ENCODE assay signal across 29 cellular contexts in the genomic region with DNA sequence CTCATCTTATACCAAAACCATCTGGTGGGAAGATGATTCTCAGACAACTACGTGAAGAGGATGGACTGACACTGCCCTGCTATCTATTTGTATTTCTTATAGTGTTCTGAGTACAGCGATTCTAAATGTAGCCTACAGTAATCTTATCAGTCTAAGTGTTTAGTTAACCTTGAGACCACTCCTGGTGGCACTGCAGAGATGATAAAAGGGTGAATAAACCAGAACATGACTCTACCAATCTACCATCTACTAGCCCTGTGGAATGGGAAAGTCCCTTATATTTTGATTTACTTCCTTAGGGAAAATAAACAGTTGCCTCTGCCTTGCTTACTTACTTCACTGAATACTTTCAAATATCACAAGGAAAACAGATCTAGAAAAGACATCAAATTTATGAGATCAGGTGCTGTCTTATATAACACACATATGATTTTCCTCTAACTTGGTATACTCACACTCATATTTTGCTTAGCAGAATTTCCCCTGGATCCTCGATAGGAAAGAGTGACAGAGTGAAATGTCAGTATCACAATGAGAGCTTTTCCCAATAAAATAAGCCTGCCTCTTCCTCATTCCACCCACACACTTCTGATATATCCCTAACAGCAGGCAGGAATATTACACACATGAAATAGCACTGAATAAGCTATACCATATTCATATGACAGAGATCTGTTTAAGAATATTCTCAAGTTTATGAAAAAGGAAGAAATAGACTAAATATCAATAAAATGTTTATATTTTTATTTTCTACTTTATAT.
"Had no signal": no experiment of that assay in that cellular context is flagged by ENCODE, and none has a peak within 500 bp of the region (broad histone marks: within the 10 kb centered on the region; RNA-seq: fewer than 3 reads in every experiment).

No MANE protein-coding gene starts in this region.

- H3K27ac ChIP-seq: breast epithelium, KMS-11, SJCRH30, SK-N-MC, VCaP had no signal

- H3K27me3 ChIP-seq: breast epithelium, SJCRH30 had no signal

- H3K27me3 Mint-ChIP-seq: activated B cell treated with CpG ODN at 0.5 μM for 24 hours; activated CD8-positive, alpha-beta T cell treated with anti-CD3 and anti-CD28 coated beads for 36 hours; activated naive CD8-positive, alpha-beta T cell treated with anti-CD3 and anti-CD28 coated beads, Interleukin-2, amount 50 U/mL, for 24 hours; activated T-cell treated with anti-CD3 and anti-CD28 coated beads, Interleukin-2, amount 50 U/mL, for 24 hours had no signal

- H3K4me1 Mint-ChIP-seq: activated B cell treated with CpG ODN at 0.5 μM for 24 hours; activated naive CD8-positive, alpha-beta T cell treated with anti-CD3 and anti-CD28 coated beads, Interleukin-2, amount 50 U/mL, for 24 hours had no signal

- H3K9me3 ChIP-seq: breast epithelium, SJCRH30 had no signal

- H3K9me3 Mint-ChIP-seq: activated naive CD4-positive, alpha-beta T cell treated with anti-CD3 and anti-CD28 coated beads, Interleukin-2, amount 50 U/mL, for 72 hours; activated naive CD8-positive, alpha-beta T cell treated with anti-CD3 and anti-CD28 coated beads, Interleukin-2, amount 50 U/mL, for 24 hours; activated T-cell treated with anti-CD3 and anti-CD28 coated beads, Interleukin-2, amount 50 U/mL, for 24 hours; activated T-helper 1 cell treated with anti-CD3 and anti-CD28 coated beads, Interleukin-12 subunit alpha, Interleukin-12 subunit beta, Interleukin-2, Interleukin-4 antibody, amounts not matched to agents 30 ng/mL and 10 ng/mL and 1 ng/mL, durations not matched to agents 14 hours and 24 hours and 36 hours; T-helper 2 cell treated with Interferon-gamma antibody and Interleukin-4, amounts not matched to agents 5 μg/mL and 100 μg/mL, for 36 hours had no signal

- H3K36me3 ChIP-seq: breast epithelium had no signal

- H3K4me3 Mint-ChIP-seq: activated B cell treated with CpG ODN at 0.5 μM for 24 hours; activated CD8-positive, alpha-beta T cell treated with anti-CD3 and anti-CD28 coated beads for 36 hours; activated naive CD4-positive, alpha-beta T cell treated with anti-CD3 and anti-CD28 coated beads for 36 hours; activated naive CD8-positive, alpha-beta T cell treated with anti-CD3 and anti-CD28 coated beads, Interleukin-2, amount 50 U/mL, for 24 hours; activated T-cell treated with anti-CD3 and anti-CD28 coated beads, Interleukin-2, amount 50 U/mL, for 24 hours; activated T-helper 1 cell treated with anti-CD3 and anti-CD28 coated beads, Interleukin-12 subunit alpha, Interleukin-12 subunit beta, Interleukin-2, Interleukin-4 antibody, amounts not matched to agents 30 ng/mL and 10 ng/mL and 1 ng/mL, durations not matched to agents 14 hours and 24 hours and 36 hours; T-helper 2 cell treated with Interferon-gamma antibody and Interleukin-4, amounts not matched to agents 5 μg/mL and 100 μg/mL, for 36 hours had no signal

- DNase-seq: activated B cell treated with CpG ODN at 0.5 μM for 24 hours; activated CD4-positive, alpha-beta T cell treated with anti-CD3 and anti-CD28 coated beads for 48 hours; activated CD4-positive, CD25-positive, alpha-beta regulatory T cell treated with anti-CD3 and anti-CD28 coated beads, Interleukin-2, amount 50 U/mL, for 72 hours; activated CD8-positive, alpha-beta T cell treated with anti-CD3 and anti-CD28 coated beads for 36 hours; activated gamma-delta T cell treated with Interleukin-2 at 50 U/mL for 16 hours; activated naive CD4-positive, alpha-beta T cell treated with anti-CD3 and anti-CD28 coated beads for 36 hours; activated naive CD8-positive, alpha-beta T cell treated with anti-CD3 and anti-CD28 coated beads, Interleukin-2, amount 50 U/mL, for 24 hours; activated T-cell treated with anti-CD3 and anti-CD28 coated beads, Interleukin-2, amount 50 U/mL, for 24 hours; amniotic stem cell; aorta; cerebellar nuclear complex; MM.1S; MV-4-11; NCI-H1092; NCI-H1436 treated with DMSO at 0.1 percent for 48 hours; NCI-H1694 treated with DMSO at 0.1 percent for 48 hours; NCI-H2029; NCI-H345; NCI-H524 treated with DMSO at 0.1 percent for 48 hours; SHP77; SJCRH30 had no signal

- H3K4me3 ChIP-seq: breast epithelium, SJCRH30, SK-N-MC had no signal

- H3K27ac Mint-ChIP-seq: activated B cell treated with CpG ODN at 0.5 μM for 24 hours; activated CD8-positive, alpha-beta T cell treated with anti-CD3 and anti-CD28 coated beads for 36 hours; activated naive CD4-positive, alpha-beta T cell treated with anti-CD3 and anti-CD28 coated beads for 36 hours; activated naive CD4-positive, alpha-beta T cell treated with anti-CD3 and anti-CD28 coated beads, Interleukin-2, amount 50 U/mL, for 72 hours; activated naive CD8-positive, alpha-beta T cell treated with anti-CD3 and anti-CD28 coated beads, Interleukin-2, amount 50 U/mL, for 24 hours; activated T-cell treated with anti-CD3 and anti-CD28 coated beads, Interleukin-2, amount 50 U/mL, for 24 hours; activated T-helper 1 cell treated with anti-CD3 and anti-CD28 coated beads, Interleukin-12 subunit alpha, Interleukin-12 subunit beta, Interleukin-2, Interleukin-4 antibody, amounts not matched to agents 30 ng/mL and 10 ng/mL and 1 ng/mL, durations not matched to agents 14 hours and 24 hours and 36 hours; T-helper 2 cell treated with Interferon-gamma antibody and Interleukin-4, amounts not matched to agents 5 μg/mL and 100 μg/mL, for 36 hours had no signal

- ATAC-seq: activated CD8-positive, alpha-beta T cell treated with anti-CD3 and anti-CD28 coated beads for 36 hours; activated naive CD4-positive, alpha-beta T cell treated with anti-CD3 and anti-CD28 coated beads, Interleukin-2, amount 50 U/mL, for 72 hours; activated naive CD8-positive, alpha-beta T cell treated with anti-CD3 and anti-CD28 coated beads, Interleukin-2, amount 50 U/mL, for 24 hours; Panc1 had no signal

- H3K4me1 ChIP-seq: breast epithelium, SJCRH30 had no signal
